ENCODE assay signal across 1 cellular context in the genomic region with DNA sequence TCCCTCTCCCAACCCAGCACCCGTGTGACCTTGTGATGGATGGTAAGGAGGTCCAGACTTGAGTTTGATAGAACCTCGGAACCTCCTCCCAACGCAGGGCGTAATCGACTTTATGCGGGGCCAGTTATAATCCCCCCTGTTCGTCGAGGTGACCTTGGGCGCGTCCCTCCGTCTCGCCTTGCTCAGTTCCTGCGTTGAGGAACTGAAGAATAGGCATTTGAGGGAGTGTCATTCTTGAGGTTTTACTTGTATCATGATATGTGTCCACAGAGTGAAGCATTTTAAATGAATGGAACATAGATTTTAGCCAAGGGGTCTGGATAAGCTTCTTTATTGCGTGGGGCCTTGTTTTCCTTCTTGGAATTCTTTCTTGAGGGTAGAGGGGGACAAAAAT.
TF ChIP-seq lines count a peak whose summit lies in the region.

No MANE protein-coding gene starts in this region.

TF ChIP-seq in HEK293, 187 proteins besides CTCF, POLR2A, EP300 and RAD21 (continued from another document):
- TF ChIP-seq, protein P1, sequence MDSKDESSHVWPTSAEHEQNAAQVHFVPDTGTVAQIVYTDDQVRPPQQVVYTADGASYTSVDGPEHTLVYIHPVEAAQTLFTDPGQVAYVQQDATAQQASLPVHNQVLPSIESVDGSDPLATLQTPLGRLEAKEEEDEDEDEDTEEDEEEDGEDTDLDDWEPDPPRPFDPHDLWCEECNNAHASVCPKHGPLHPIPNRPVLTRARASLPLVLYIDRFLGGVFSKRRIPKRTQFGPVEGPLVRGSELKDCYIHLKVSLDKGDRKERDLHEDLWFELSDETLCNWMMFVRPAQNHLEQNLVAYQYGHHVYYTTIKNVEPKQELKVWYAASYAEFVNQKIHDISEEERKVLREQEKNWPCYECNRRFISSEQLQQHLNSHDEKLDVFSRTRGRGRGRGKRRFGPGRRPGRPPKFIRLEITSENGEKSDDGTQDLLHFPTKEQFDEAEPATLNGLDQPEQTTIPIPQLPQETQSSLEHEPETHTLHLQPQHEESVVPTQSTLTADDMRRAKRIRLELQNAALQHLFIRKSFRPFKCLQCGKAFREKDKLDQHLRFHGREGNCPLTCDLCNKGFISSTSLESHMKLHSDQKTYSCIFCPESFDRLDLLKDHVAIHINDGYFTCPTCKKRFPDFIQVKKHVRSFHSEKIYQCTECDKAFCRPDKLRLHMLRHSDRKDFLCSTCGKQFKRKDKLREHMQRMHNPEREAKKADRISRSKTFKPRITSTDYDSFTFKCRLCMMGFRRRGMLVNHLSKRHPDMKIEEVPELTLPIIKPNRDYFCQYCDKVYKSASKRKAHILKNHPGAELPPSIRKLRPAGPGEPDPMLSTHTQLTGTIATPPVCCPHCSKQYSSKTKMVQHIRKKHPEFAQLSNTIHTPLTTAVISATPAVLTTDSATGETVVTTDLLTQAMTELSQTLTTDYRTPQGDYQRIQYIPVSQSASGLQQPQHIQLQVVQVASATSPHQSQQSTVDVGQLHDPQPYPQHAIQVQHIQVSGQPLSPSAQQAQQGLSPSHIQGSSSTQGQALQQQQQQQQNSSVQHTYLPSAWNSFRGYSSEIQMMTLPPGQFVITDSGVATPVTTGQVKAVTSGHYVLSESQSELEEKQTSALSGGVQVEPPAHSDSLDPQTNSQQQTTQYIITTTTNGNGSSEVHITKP (tag by site-specific recombination; IDR thresholded peaks at IDR 0.05): peak; percentile 52
